ENCODE assay signal across 19 cellular contexts in the genomic region with DNA sequence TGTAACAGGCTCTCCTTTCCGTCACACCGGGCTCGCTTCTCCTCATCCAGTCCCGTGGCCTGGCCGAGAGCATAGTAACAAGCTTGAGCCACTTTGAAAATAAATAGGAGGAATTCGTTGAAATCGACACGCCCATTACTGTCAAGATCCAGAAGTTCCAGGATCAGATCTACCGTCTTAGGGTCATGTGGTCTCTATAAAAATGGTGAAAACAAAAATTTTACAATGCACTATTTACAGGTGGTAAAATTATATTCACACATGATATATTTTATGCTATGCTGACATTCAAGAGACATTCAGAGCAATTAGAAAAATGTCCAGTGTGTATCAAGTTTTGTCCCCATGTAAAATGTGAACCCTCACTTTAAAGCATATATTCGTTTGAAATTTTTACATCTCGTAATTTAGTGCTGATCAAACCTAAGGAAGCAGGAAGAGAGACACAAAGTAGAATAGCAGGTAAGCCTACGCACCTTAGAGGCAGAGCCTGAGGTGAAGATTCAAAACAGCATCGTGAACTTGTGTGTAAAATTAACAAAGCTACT. TPM values are rescaled to one million over a fixed set of nuclear protein-coding genes. Genes with fewer than 3 reads are reported as not detected.
A peak's percentile ranks its signal among the peaks of the same experiment; 100 is the strongest.
DNase-seq lines count a peak whose midpoint lies in the region; ATAC-seq and TF ChIP-seq lines count a peak whose summit lies in the region.
"Had no signal": no experiment of that assay in that cellular context is flagged by ENCODE, and none has a peak within 500 bp of the region (broad histone marks: within the 10 kb centered on the region; RNA-seq: fewer than 3 reads in every experiment).

No MANE protein-coding gene starts in this region.

- H3K9ac ChIP-seq in NT2/D1 (ENCODE audit: insufficient read length, low read depth), result no peak overlapping the region
- H3K9ac ChIP-seq in subcutaneous abdominal adipose tissue (ENCODE audit: low read length in 5 of 5), result no peak overlapping the region

- peaks cover 10% of the 10 kb centered on the region for H3K4me1 ChIP-seq in NT2/D1 (ENCODE audit: insufficient read depth, insufficient read length)
- peaks cover 7 to 47% (median 38%) of the 10 kb centered on the region in 5 donors for H3K4me1 ChIP-seq in subcutaneous abdominal adipose tissue (ENCODE audit: control insufficient read depth in 5 of 5, insufficient read depth in 5 of 5, low read length in 5 of 5)

- no peak overlapping the region for H3K27ac ChIP-seq in subcutaneous abdominal adipose tissue (ENCODE audit: low read depth, low read length)
- H3K27ac ChIP-seq: left lung, PC-9 had no signal

- no peaks in the 10 kb centered on the region for H3K4me1 Mint-ChIP-seq in mesothelial cell of epicardium
- no peaks in the 10 kb centered on the region for H3K4me1 Mint-ChIP-seq in natural killer cell

- H3K4me3 Mint-ChIP-seq in mesothelial cell of epicardium (no peak overlapping the region), natural killer cell (no peak overlapping the region)
- H3K4me3 Mint-ChIP-seq: natural killer cell treated with Interleukin-12 subunit alpha and Interleukin-12 subunit beta and Interleukin-15 and Interleukin-18, amount 100 ng/mL, for 72 hours had no signal

- H3K36me3 Mint-ChIP-seq in mesothelial cell of epicardium (no peaks in the 10 kb centered on the region), natural killer cell (no peaks in the 10 kb centered on the region)

- intact Hi-C loops in natural killer cell (cut with micrococcal nuclease), result no loop called here

- TF ChIP-seq CTCF in mesothelial cell of epicardium (IDR thresholded peaks at IDR 0.05; ENCODE audit: unreplicated experiment) (no peak), natural killer cell (IDR thresholded peaks at IDR 0.05) (no peak)

- H3K27me3 Mint-ChIP-seq in mesothelial cell of epicardium (ENCODE audit: low read depth), result peaks cover 4% of the 10 kb centered on the region
- H3K27me3 Mint-ChIP-seq in natural killer cell (ENCODE audit: low read depth in 2 of 2), result peaks cover 17 to 26% of the 10 kb centered on the region in 2 donors

- H3K9me3 Mint-ChIP-seq in mesothelial cell of epicardium (peaks cover 15% of the 10 kb centered on the region), natural killer cell (no peaks in the 10 kb centered on the region)
- H3K9me3 Mint-ChIP-seq: activated T-helper 2 cell treated with anti-CD3 and anti-CD28 coated beads, Interferon-gamma antibody, Interleukin-2, Interleukin-4, amounts not matched to agents 10 μg/mL and 5 μg/mL and 100 μg/mL, durations not matched to agents 14 hours and 24 hours and 36 hours; CD4-positive, alpha-beta T cell; natural killer cell treated with Interleukin-12 subunit alpha and Interleukin-12 subunit beta and Interleukin-15 and Interleukin-18, amount 100 ng/mL, for 72 hours had no signal

- no peak for ATAC-seq in natural killer cell
- ATAC-seq: HCT116; left lung; natural killer cell treated with Interleukin-12 subunit alpha and Interleukin-12 subunit beta and Interleukin-15 and Interleukin-18, amount 100 ng/mL, for 72 hours; right cardiac atrium had no signal

- H3K4me3 ChIP-seq in GM08714 (ENCODE audit: low read length) (peak overlapping the region; percentile 44; the same call in 1 of the 2 replicates), NT2/D1 (ENCODE audit: insufficient read length, low read depth) (peak overlapping the region; percentile 36), iPS-18c (ENCODE audit: insufficient read depth, low read depth, low read length) (peak overlapping the region; percentile 39; the same call in 1 of the 2 replicates), subcutaneous abdominal adipose tissue (ENCODE audit: low read depth in 1 of 5, low read length in 5 of 5) (peak overlapping the region in 3 of 5 donors; percentile 50 to 58 (median 56))

- H3K27ac Mint-ChIP-seq in mesothelial cell of epicardium (no peak overlapping the region), natural killer cell (no peak overlapping the region)
- H3K27ac Mint-ChIP-seq: activated T-helper 2 cell treated with anti-CD3 and anti-CD28 coated beads, Interferon-gamma antibody, Interleukin-2, Interleukin-4, amounts not matched to agents 10 μg/mL and 5 μg/mL and 100 μg/mL, durations not matched to agents 14 hours and 24 hours and 36 hours; CD4-positive, alpha-beta T cell; natural killer cell treated with Interleukin-12 subunit alpha and Interleukin-12 subunit beta and Interleukin-15 and Interleukin-18, amount 100 ng/mL, for 72 hours had no signal

- no peaks in the 10 kb centered on the region for H3K36me3 ChIP-seq in NT2/D1 (ENCODE audit: insufficient read depth, insufficient read length, low read length)
- H3K36me3 ChIP-seq in subcutaneous abdominal adipose tissue (ENCODE audit: control insufficient read depth in 5 of 5, insufficient read depth in 5 of 5, low read length in 5 of 5), result no peaks in the 10 kb centered on the region
- H3K36me3 ChIP-seq: left lung had no signal

- H3K27me3 ChIP-seq in NT2/D1 (ENCODE audit: insufficient read depth, insufficient read length) (peaks cover 77% of the 10 kb centered on the region), subcutaneous abdominal adipose tissue (ENCODE audit: control insufficient read depth in 5 of 5, insufficient read depth in 4 of 5, low read length in 5 of 5) (peaks cover 41 to 67% (median 55%) of the 10 kb centered on the region in 5 donors)

- DNase-seq in NT2/D1 (ENCODE audit: low read depth, low spot score) (no peak), mesothelial cell of epicardium (ENCODE audit: low spot score in 2 of 2, unreplicated experiment in 2 of 2) (no peak), natural killer cell (no peak), SW480 (ENCODE audit: low spot score) (no peak)
- DNase-seq: CD4-positive, alpha-beta T cell; NCI-H1694; PC-9; stimulated activated CD4-positive, alpha-beta T cell treated with anti-CD3 and anti-CD28 coated beads, Interleukin-2, amount 100 ng/mL, for 48 hours had no signal

- H3K9me3 ChIP-seq in NT2/D1 (ENCODE audit: insufficient read depth, low read length) (peaks cover 62% of the 10 kb centered on the region), iPS-18c (ENCODE audit: control insufficient read depth, insufficient read depth, low read length) (peaks cover 9% of the 10 kb centered on the region), subcutaneous abdominal adipose tissue (ENCODE audit: control insufficient read depth in 5 of 5, low read length in 5 of 5) (peaks cover 0 to 11% (median 7%) of the 10 kb centered on the region in 5 donors)

RNA-seq across cellular contexts. Expression of a gene that starts 2.3 kb away (rescaled TPM):
- total RNA-seq in mesothelial cell of epicardium, result not detected in 3 replicates
- total RNA-seq in natural killer cell, result not detected
- total RNA-seq: CD4-positive, alpha-beta T cell; ureter had no signal

RNA-seq across cellular contexts. Expression of a gene that starts 24.1 kb away (rescaled TPM):
- total RNA-seq in mesothelial cell of epicardium (not detected in 3 replicates), natural killer cell (not detected)
- total RNA-seq: activated CD8-positive, alpha-beta memory T cell treated with anti-CD3 and anti-CD28 coated beads for 36 hours; activated T-helper 2 cell treated with anti-CD3 and anti-CD28 coated beads, Interferon-gamma antibody, Interleukin-2, Interleukin-4, amounts not matched to agents 10 μg/mL and 5 μg/mL and 100 μg/mL, durations not matched to agents 14 hours and 24 hours and 36 hours; CD4-positive, alpha-beta T cell; Daoy; left lung; natural killer cell treated with Interleukin-12 subunit alpha and Interleukin-12 subunit beta and Interleukin-15 and Interleukin-18, amount 100 ng/mL, for 72 hours; PC-9; right cardiac atrium; ureter had no signal

RNA-seq across cellular contexts. Expression of a gene that starts 46.1 kb away (rescaled TPM):
- total RNA-seq in mesothelial cell of epicardium, result not detected in 3 replicates
- not detected for total RNA-seq in natural killer cell
- total RNA-seq: activated CD8-positive, alpha-beta memory T cell treated with anti-CD3 and anti-CD28 coated beads for 36 hours; activated T-helper 2 cell treated with anti-CD3 and anti-CD28 coated beads, Interferon-gamma antibody, Interleukin-2, Interleukin-4, amounts not matched to agents 10 μg/mL and 5 μg/mL and 100 μg/mL, durations not matched to agents 14 hours and 24 hours and 36 hours; CD4-positive, alpha-beta T cell; Daoy; left lung; natural killer cell treated with Interleukin-12 subunit alpha and Interleukin-12 subunit beta and Interleukin-15 and Interleukin-18, amount 100 ng/mL, for 72 hours; PC-9; right cardiac atrium; ureter had no signal
